27 cellular contexts compared by ENCODE assay signal in genomic region chr17:71447644-71448043, GRCh38.
"Had no signal": no experiment of that assay in that cellular context is flagged by ENCODE, and none has a peak within 500 bp of the region (broad histone marks: within the 10 kb centered on the region; RNA-seq: fewer than 3 reads in every experiment).

No MANE protein-coding gene starts in this region.

- H3K27ac ChIP-seq: ascending aorta, breast epithelium, cardiac muscle cell, colonic mucosa, gastrocnemius medialis, heart left ventricle had no signal

- ATAC-seq: activated CD4-positive, alpha-beta T cell treated with anti-CD3 and anti-CD28 coated beads for 36 hours; activated CD8-positive, alpha-beta memory T cell treated with anti-CD3 and anti-CD28 coated beads, Interleukin-2, amount 10 ng/mL, durations not matched to agents 7 days and 5 days; activated CD8-positive, alpha-beta T cell treated with anti-CD3 and anti-CD28 coated beads, Interleukin-2, amount 10 ng/mL, durations not matched to agents 7 days and 5 days; activated naive CD8-positive, alpha-beta T cell treated with anti-CD3 and anti-CD28 coated beads, Interleukin-2, amount 50 U/mL, for 24 hours; esophagus mucosa; gastrocnemius medialis; heart left ventricle had no signal

- H3K9me3 ChIP-seq: ascending aorta, breast epithelium, colonic mucosa, gastrocnemius medialis had no signal

- H3K4me1 ChIP-seq: ascending aorta, breast epithelium, colonic mucosa, gastrocnemius medialis, heart left ventricle had no signal

- H3K36me3 ChIP-seq: ascending aorta, breast epithelium, cardiac muscle cell, colonic mucosa, gastrocnemius medialis, heart left ventricle had no signal

- H3K4me3 ChIP-seq: ascending aorta, breast epithelium, cardiac muscle cell, colonic mucosa, gastrocnemius medialis, heart left ventricle had no signal

- DNase-seq: activated CD4-positive, alpha-beta memory T cell treated with anti-CD3 and anti-CD28 coated beads for 36 hours; activated CD4-positive, alpha-beta T cell treated with anti-CD3 and anti-CD28 coated beads for 36 hours; activated CD4-positive, alpha-beta T cell treated with anti-CD3 and anti-CD28 coated beads, Interleukin-2, amount 10 ng/mL, durations not matched to agents 24 days and 14 days; activated CD4-positive, CD25-positive, alpha-beta regulatory T cell; activated CD4-positive, CD25-positive, alpha-beta regulatory T cell treated with anti-CD3 and anti-CD28 coated beads, Interleukin-2, amount 50 U/mL, for 72 hours; activated CD8-positive, alpha-beta memory T cell treated with anti-CD3 and anti-CD28 coated beads, Interleukin-2, amount 10 ng/mL, durations not matched to agents 7 days and 5 days; activated CD8-positive, alpha-beta memory T cell treated with anti-CD3 and anti-CD28 coated beads, Interleukin-2, amount 50 U/mL, for 4 hours; activated CD8-positive, alpha-beta T cell treated with anti-CD3 and anti-CD28 coated beads, Interleukin-2, amount 10 ng/mL, durations not matched to agents 7 days and 5 days; activated effector memory CD4-positive, alpha-beta T cell treated with anti-CD3 and anti-CD28 coated beads, Interleukin-2, amount 50 U/mL, for 16 hours; activated naive CD4-positive, alpha-beta T cell treated with anti-CD3 and anti-CD28 coated beads for 36 hours; activated naive CD8-positive, alpha-beta T cell treated with anti-CD3 and anti-CD28 coated beads for 36 hours; activated naive CD8-positive, alpha-beta T cell treated with anti-CD3 and anti-CD28 coated beads, Interleukin-2, amount 50 U/mL, for 24 hours; activated T-cell treated with anti-CD3 and anti-CD28 coated beads, Interleukin-2, amount 50 U/mL, for 1 hour; activated T-cell treated with anti-CD3 and anti-CD28 coated beads, Interleukin-2, amount 50 U/mL, for 48 hours; central memory CD4-positive, alpha-beta T cell; cerebellar nuclear complex; colonic mucosa; effector CD8-positive, alpha-beta T cell; foreskin fibroblast; gastrocnemius medialis; glutamatergic neuron; heart left ventricle; T-helper 2 cell had no signal

- H3K27me3 ChIP-seq: ascending aorta, breast epithelium, cardiac muscle cell, colonic mucosa, gastrocnemius medialis, heart left ventricle had no signal
